ENCODE assay signal across 8 cellular contexts in genomic region chr10:132397671-132398565, GRCh38. TPM values are rescaled to one million over a fixed set of nuclear protein-coding genes. Genes with fewer than 3 reads are reported as not detected.
DNase-seq lines count a peak whose midpoint lies in the region; ATAC-seq, FAIRE-seq and TF ChIP-seq lines count a peak whose summit lies in the region.

No MANE protein-coding gene starts in this region.

- no peaks in the 10 kb centered on the region for H3K9me3 Mint-ChIP-seq in activated naive CD4-positive, alpha-beta T cell treated with anti-CD3 and anti-CD28 coated beads, Interleukin-2, amount 50 U/mL, for 24 hours

- H3K27me3 Mint-ChIP-seq in activated naive CD4-positive, alpha-beta T cell treated with anti-CD3 and anti-CD28 coated beads, Interleukin-2, amount 50 U/mL, for 24 hours = no peaks in the 10 kb centered on the region

- TF ChIP-seq POLR2A in H54 (IDR thresholded peaks at IDR 0.05; ENCODE audit: low read depth, low read length) = no peak

- in situ Hi-C loops in Caki2 (cut with HindIII; ENCODE audit: low pct_unique_long_range_greater_than_20kb, low sequenced_read_pairs) = no loop called here

- TF ChIP-seq CTCF in cardiac muscle cell (IDR thresholded peaks at IDR 0.05; ENCODE audit: low read depth, low read length) = no peak

- ATAC-seq in GM19452 (IDR thresholded peaks at IDR 0.05; ENCODE audit: unreplicated experiment) = no peak

- no peak for FAIRE-seq in H54 (lab: Jason Lieb, UNC)

- peak overlapping the region; percentile 81 for H3K9ac ChIP-seq in rectal smooth muscle tissue (ENCODE audit: low read length)

- peak overlapping the region; percentile 87 for H3K4me3 Mint-ChIP-seq in activated naive CD4-positive, alpha-beta T cell treated with anti-CD3 and anti-CD28 coated beads, Interleukin-2, amount 50 U/mL, for 24 hours

- H3K4me1 ChIP-seq in cardiac muscle cell (ENCODE audit: low read depth) (peaks cover 14% of the 10 kb centered on the region), rectal smooth muscle tissue (ENCODE audit: control insufficient read depth, insufficient read depth, low read length) (peaks cover 13% of the 10 kb centered on the region)

- peak overlapping the region; percentile 17 for H3K27ac Mint-ChIP-seq in activated naive CD4-positive, alpha-beta T cell treated with anti-CD3 and anti-CD28 coated beads, Interleukin-2, amount 50 U/mL, for 24 hours

- H3K4me3 ChIP-seq in cardiac muscle cell (peak overlapping the region; percentile 63), rectal smooth muscle tissue (ENCODE audit: low read length) (peak overlapping the region; percentile 82)

- H3K9me3 ChIP-seq in cardiac muscle cell (ENCODE audit: low read depth) = no peaks in the 10 kb centered on the region

- H3K36me3 ChIP-seq in cardiac muscle cell (no peaks in the 10 kb centered on the region), rectal smooth muscle tissue (ENCODE audit: control insufficient read depth, insufficient read depth, low read length) (no peaks in the 10 kb centered on the region)

- H3K27ac ChIP-seq in cardiac muscle cell (no peak overlapping the region), rectal smooth muscle tissue (ENCODE audit: low read depth, low read length) (peak overlapping the region; percentile 76)

- H3K27me3 ChIP-seq in cardiac muscle cell = no peaks in the 10 kb centered on the region
- H3K27me3 ChIP-seq in rectal smooth muscle tissue (ENCODE audit: control insufficient read depth, insufficient read depth, low read length) = no peaks in the 10 kb centered on the region

- no peaks in the 10 kb centered on the region for H3K36me3 Mint-ChIP-seq in activated naive CD4-positive, alpha-beta T cell treated with anti-CD3 and anti-CD28 coated beads, Interleukin-2, amount 50 U/mL, for 24 hours

- DNase-seq in Caki2 (ENCODE audit: low read depth) (peak; percentile 30), H54 (ENCODE audit: insufficient read length, low spot score) (peak; percentile 69), NCI-H2171 treated with DMSO at 0.1 percent for 48 hours (lab: John Stamatoyannopoulos, UW) (peak; percentile 75), cardiac muscle cell (ENCODE audit: low read depth in 1 of 2, low spot score in 1 of 2) (peak in 1 of 2 donors; percentile 45), 8988T (no peak)

- H3K4me1 Mint-ChIP-seq in activated naive CD4-positive, alpha-beta T cell treated with anti-CD3 and anti-CD28 coated beads, Interleukin-2, amount 50 U/mL, for 24 hours = peaks cover 17% of the 10 kb centered on the region

RNA-seq across cellular contexts. Expression of gene PWWP2B, which starts 0.9 kb away (rescaled TPM):
- total RNA-seq in Caki2 (2014; rRNA removed; shearing (Covaris generic); ENCODE audit: low replicate concordance) = 5.2 and 14.8 TPM in 2 replicates
- 28.3 and 35.7 TPM in 2 replicates for total RNA-seq in cardiac muscle cell
- 11.7 and 11.8 TPM in 2 replicates for polyA plus RNA-seq in cardiac muscle cell
